In genomic region chr1:43947061-43947889, GRCh38 we compare ENCODE assay signal across 1 cellular context.
TF ChIP-seq lines count a peak whose summit lies in the region.

No MANE protein-coding gene starts in this region.

TF ChIP-seq in GM12878, 131 proteins besides CTCF, POLR2A, EP300 and RAD21:
- TF ChIP-seq SREBF1 (IDR thresholded peaks at IDR 0.05; ENCODE audit: low read length) (no peak), DPF2 (IDR thresholded peaks at IDR 0.05) (no peak), PML (IDR thresholded peaks at IDR 0.05; ENCODE audit: low read length) (peak; percentile 0; the same call in 1 of the 2 replicates), NFXL1 (IDR thresholded peaks at IDR 0.05; ENCODE audit: borderline replicate concordance) (no peak), BHLHE40 (IDR thresholded peaks at IDR 0.05; ENCODE audit: borderline replicate concordance in 1 of 2, low read depth in 2 of 2, low read length in 1 of 2) (peak in 1 of 2 experiments; percentile 16; a peak in 1 of 4 replicates), ZBED1 (IDR thresholded peaks at IDR 0.05; ENCODE audit: borderline replicate concordance) (no peak), POLR2AphosphoS5 (IDR thresholded peaks at IDR 0.05; ENCODE audit: low read length) (no peak), RUNX3 (IDR thresholded peaks at IDR 0.05; ENCODE audit: low read length) (peak; percentile 28), NRF1 (conservative IDR thresholded peaks at IDR 0.05; ENCODE audit: low read depth, low read length) (no peak), NKRF (conservative IDR thresholded peaks at IDR 0.05) (peak; percentile 76; the same call in 1 of the 2 replicates), NR2C1 (IDR thresholded peaks at IDR 0.05) (no peak), PRDM15 (CRISPR knock-in tag; IDR thresholded peaks at IDR 0.05) (no peak), SMARCA5 (IDR thresholded peaks at IDR 0.05) (0 out of 2 replicates have a peak, but pooled peaks have one; percentile 20), NR2F1 (conservative IDR thresholded peaks at IDR 0.05) (peak; percentile 86), CEBPZ (IDR thresholded peaks at IDR 0.05; ENCODE audit: low read depth, low read length) (no peak)
